8 cellular contexts compared by ENCODE assay signal in genomic region chr5:132272341-132273210, GRCh38. TPM values are rescaled to one million over a fixed set of nuclear protein-coding genes. Genes with fewer than 3 reads are reported as not detected.
A peak's percentile ranks its signal among the peaks of the same experiment; 100 is the strongest.
DNase-seq lines count a peak whose midpoint lies in the region; ATAC-seq lines count a peak whose summit lies in the region.

No MANE protein-coding gene starts in this region.

- ATAC-seq in GM18873 (IDR thresholded peaks at IDR 0.05; ENCODE audit: low FRiP score, unreplicated experiment) = no peak

- DNase-seq in NCI-H1436 (lab: John Stamatoyannopoulos, UW) = peak; percentile 42
- DNase-seq in NCI-H1436 treated with DMSO at 0.1 percent for 48 hours (lab: John Stamatoyannopoulos, UW) = no peak
- DNase-seq in NCI-H345 (lab: John Stamatoyannopoulos, UW) = peak; percentile 43
- DNase-seq in activated CD4-positive, alpha-beta T cell treated with anti-CD3 and anti-CD28 coated beads for 48 hours = peak; percentile 84
- DNase-seq in dermis blood vessel endothelial cell = peak; percentile 75
- DNase-seq in midbrain (lab: John Stamatoyannopoulos, UW) = peak; percentile 15
- peak; percentile 45 to 58 for DNase-seq in stimulated activated CD8-positive, alpha-beta memory T cell treated with anti-CD3 and anti-CD28 coated beads, Interleukin-7, amount 100 ng/mL, for 4 hours (ENCODE audit: low read depth in 2 of 2)

RNA-seq across cellular contexts. Expression of gene PDLIM4, which starts 15.1 kb away (rescaled TPM):
- total RNA-seq in dermis blood vessel endothelial cell = 31.0 and 51.6 TPM in 2 replicates

RNA-seq across cellular contexts. Expression of gene SLC22A4, which starts 21.6 kb away (rescaled TPM):
- total RNA-seq in dermis blood vessel endothelial cell = 4.7 and 4.8 TPM in 2 replicates

RNA-seq across cellular contexts. Expression of gene P4HA2, which starts 44.9 kb away (rescaled TPM):
- 55.7 and 62.8 TPM in 2 replicates for total RNA-seq in dermis blood vessel endothelial cell
